ENCODE assay signal across 23 cellular contexts in the genomic region with DNA sequence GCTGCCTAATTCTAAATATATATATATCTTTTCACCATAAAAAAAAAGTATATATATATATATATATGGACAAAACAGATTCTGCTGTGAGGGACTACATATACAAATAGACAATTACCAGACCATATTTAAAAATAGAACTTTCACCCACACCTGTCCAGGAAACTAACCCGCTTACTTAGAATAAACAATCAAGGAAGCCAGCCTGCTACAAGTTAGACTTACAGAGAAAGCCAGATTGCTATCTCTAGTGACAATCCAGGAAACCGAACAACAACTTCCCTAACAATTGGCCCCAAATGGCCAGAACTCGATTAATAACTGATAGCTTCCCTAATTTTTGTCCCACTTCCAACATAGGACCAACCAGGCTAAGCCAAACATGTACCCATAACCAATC. TPM values are rescaled to one million over a fixed set of nuclear protein-coding genes. Genes with fewer than 3 reads are reported as not detected.
"Had no signal": no experiment of that assay in that cellular context is flagged by ENCODE, and none has a peak within 500 bp of the region (broad histone marks: within the 10 kb centered on the region; RNA-seq: fewer than 3 reads in every experiment).

No MANE protein-coding gene starts in this region.

- H3K27ac ChIP-seq: cardiac muscle cell, colonic mucosa, gastroesophageal sphincter, hepatocyte, neutrophil, tibial nerve had no signal

- H3K4me3 ChIP-seq: cardiac muscle cell, colonic mucosa, gastroesophageal sphincter, hepatocyte, tibial nerve had no signal

- H2AFZ ChIP-seq: hepatocyte had no signal

- H3K9me3 Mint-ChIP-seq: activated CD8-positive, alpha-beta T cell treated with anti-CD3 and anti-CD28 coated beads for 36 hours; activated T-cell treated with anti-CD3 and anti-CD28 coated beads, Interleukin-2, amount 50 U/mL, for 4 hours; activated T-helper 2 cell treated with anti-CD3 and anti-CD28 coated beads, Interferon-gamma antibody, Interleukin-2, Interleukin-4, amounts not matched to agents 10 μg/mL and 5 μg/mL and 100 μg/mL, durations not matched to agents 14 hours and 24 hours and 36 hours; nephron had no signal

- H3K4me3 Mint-ChIP-seq: activated CD8-positive, alpha-beta T cell treated with anti-CD3 and anti-CD28 coated beads for 36 hours; activated naive CD8-positive, alpha-beta T cell; activated T-cell treated with anti-CD3 and anti-CD28 coated beads, Interleukin-2, amount 50 U/mL, for 4 hours; nephron had no signal

- H3K4me2 ChIP-seq: hepatocyte had no signal

- ATAC-seq: activated CD8-positive, alpha-beta T cell treated with anti-CD3 and anti-CD28 coated beads for 36 hours; activated T-cell treated with anti-CD3 and anti-CD28 coated beads, Interleukin-2, amount 50 U/mL, for 4 hours; gastroesophageal sphincter; left cardiac atrium; left ventricle myocardium superior had no signal

- H3K36me3 Mint-ChIP-seq: activated naive CD8-positive, alpha-beta T cell had no signal

- H3K4me1 ChIP-seq: colonic mucosa had no signal

- H3K36me3 ChIP-seq: cardiac muscle cell, colonic mucosa, gastroesophageal sphincter, neutrophil, tibial nerve had no signal

- H3K9me3 ChIP-seq: colonic mucosa, gastroesophageal sphincter, neutrophil, tibial nerve had no signal

- H3K27ac Mint-ChIP-seq: activated CD8-positive, alpha-beta T cell treated with anti-CD3 and anti-CD28 coated beads for 36 hours; activated naive CD8-positive, alpha-beta T cell; activated T-helper 2 cell treated with anti-CD3 and anti-CD28 coated beads, Interferon-gamma antibody, Interleukin-2, Interleukin-4, amounts not matched to agents 10 μg/mL and 5 μg/mL and 100 μg/mL, durations not matched to agents 14 hours and 24 hours and 36 hours had no signal

- DNase-seq: activated CD4-positive, alpha-beta T cell treated with anti-CD3 and anti-CD28 coated beads for 1 hour; activated CD4-positive, alpha-beta T cell treated with anti-CD3 and anti-CD28 coated beads, Interleukin-2, amount 50 U/mL, for 1 hour; activated CD8-positive, alpha-beta T cell treated with anti-CD3 and anti-CD28 coated beads for 36 hours; activated naive CD4-positive, alpha-beta T cell; activated T-cell treated with anti-CD3 and anti-CD28 coated beads, Interleukin-2, amount 50 U/mL, for 4 hours; cerebellar nuclear complex; colonic mucosa; effector memory CD4-positive, alpha-beta T cell; erythroblast; islet precursor cell; left cardiac atrium; left ventricle myocardium superior; mammary epithelial cell; stimulated activated naive CD4-positive, alpha-beta T cell treated with Interleukin-2 at 50 U/mL for 16 hours; T-helper 2 cell had no signal

RNA-seq across cellular contexts. Expression of gene GLDC, which starts 5.9 kb away (rescaled TPM):
- total RNA-seq: left ventricle myocardium superior had no signal
